Comparison of ENCODE assay signal across 26 cellular contexts in genomic region chr3:184581331-184582210, GRCh38. TPM values are rescaled to one million over a fixed set of nuclear protein-coding genes. Genes with fewer than 3 reads are reported as not detected.
DNase-seq lines count a peak whose midpoint lies in the region; ATAC-seq, FAIRE-seq and TF ChIP-seq lines count a peak whose summit lies in the region.
"Had no signal": no experiment of that assay in that cellular context is flagged by ENCODE, and none has a peak within 500 bp of the region (broad histone marks: within the 10 kb centered on the region; RNA-seq: fewer than 3 reads in every experiment).

No MANE protein-coding gene starts in this region.

- POLR2A ChIA-PET in Caco-2 (lab: Charles Lee), result no interaction called here

- H2AFZ ChIP-seq in astrocyte (ENCODE audit: low read depth, low read length), result no peak overlapping the region
- no peak overlapping the region for H2AFZ ChIP-seq in neural progenitor cell (replicated peaks)

- no peaks in the 10 kb centered on the region for H3K36me3 Mint-ChIP-seq in Caco-2 (ENCODE audit: insufficient read depth, unreplicated experiment)
- peaks cover 27% of the 10 kb centered on the region for H3K36me3 Mint-ChIP-seq in astrocyte (ENCODE audit: low read depth, unreplicated experiment)
- H3K36me3 Mint-ChIP-seq in neural progenitor cell, result peaks cover 23% of the 10 kb centered on the region
- H3K36me3 Mint-ChIP-seq: immature natural killer cell had no signal

- peak overlapping the region; percentile 91 for H3K27ac Mint-ChIP-seq in Caco-2 (ENCODE audit: unreplicated experiment)
- peak overlapping the region; percentile 34 for H3K27ac Mint-ChIP-seq in astrocyte (ENCODE audit: unreplicated experiment)
- H3K27ac Mint-ChIP-seq in neural progenitor cell, result peak overlapping the region; percentile 85
- H3K27ac Mint-ChIP-seq: activated naive CD4-positive, alpha-beta T cell treated with anti-CD3 and anti-CD28 coated beads for 36 hours; CD14-positive monocyte; HFFc6; immature natural killer cell had no signal

- H3F3A ChIP-seq in neural progenitor cell (ENCODE audit: low read depth), result peaks cover 28% of the 10 kb centered on the region

- no peak for FAIRE-seq in astrocyte (lab: Jason Lieb, UNC)
- FAIRE-seq: D721Med, GM19239 had no signal

- H3K27me3 Mint-ChIP-seq in Caco-2 (ENCODE audit: insufficient read depth, unreplicated experiment) (no peaks in the 10 kb centered on the region), astrocyte (ENCODE audit: low read depth, unreplicated experiment) (no peaks in the 10 kb centered on the region), neural progenitor cell (ENCODE audit: insufficient read depth, low read depth) (peaks cover 9% of the 10 kb centered on the region)

- no peak overlapping the region for H3K4me2 ChIP-seq in astrocyte (ENCODE audit: low read length)
- H3K4me2 ChIP-seq in neural progenitor cell, result peak overlapping the region; percentile 93

- H3K4me3 ChIP-seq in Caco-2 (ENCODE audit: low read depth, low read length) (no peak overlapping the region), astrocyte (ENCODE audit: insufficient read depth, low read depth, low read length) (no peak overlapping the region), neural progenitor cell (no peak overlapping the region)
- H3K4me3 ChIP-seq: MG63, skin epidermis, upper lobe of right lung had no signal

- H3K36me3 ChIP-seq in Caco-2 (ENCODE audit: control insufficient read depth, insufficient read depth, low read length) (no peaks in the 10 kb centered on the region), astrocyte (ENCODE audit: insufficient read depth, low read length) (no peaks in the 10 kb centered on the region), neural progenitor cell (no peaks in the 10 kb centered on the region)
- H3K36me3 ChIP-seq: MG63 had no signal

- H3K4me1 ChIP-seq in Caco-2, result peaks cover 31% of the 10 kb centered on the region
- H3K4me1 ChIP-seq in astrocyte (ENCODE audit: insufficient read depth, low read length), result peaks cover 11% of the 10 kb centered on the region
- peaks cover 28% of the 10 kb centered on the region for H3K4me1 ChIP-seq in neural progenitor cell

- TF ChIP-seq CTCF in Caco-2 (IDR thresholded peaks at IDR 0.05; ENCODE audit: insufficient read depth in 1 of 2, low read depth in 1 of 2, low read length in 1 of 2, severe bottlenecking in 1 of 2, unreplicated experiment in 1 of 2), result no peak
- TF ChIP-seq CTCF in astrocyte (IDR thresholded peaks at IDR 0.05; ENCODE audit: insufficient read depth, low read depth, low read length), result no peak
- no peak for TF ChIP-seq CTCF in neural progenitor cell (IDR thresholded peaks at IDR 0.05)

- H3K4me3 Mint-ChIP-seq in Caco-2 (ENCODE audit: unreplicated experiment), result peak overlapping the region; percentile 30
- peak overlapping the region; percentile 17 for H3K4me3 Mint-ChIP-seq in astrocyte (ENCODE audit: unreplicated experiment)
- H3K4me3 Mint-ChIP-seq in neural progenitor cell, result peak overlapping the region; percentile 85
- H3K4me3 Mint-ChIP-seq: activated naive CD4-positive, alpha-beta T cell treated with anti-CD3 and anti-CD28 coated beads for 36 hours; HFFc6 had no signal

- H3K9ac ChIP-seq in astrocyte (ENCODE audit: low read length) (no peak overlapping the region), neural progenitor cell (no peak overlapping the region)

- H3K9me3 Mint-ChIP-seq in Caco-2 (ENCODE audit: unreplicated experiment) (no peaks in the 10 kb centered on the region), astrocyte (ENCODE audit: unreplicated experiment) (no peaks in the 10 kb centered on the region), neural progenitor cell (no peaks in the 10 kb centered on the region)
- H3K9me3 Mint-ChIP-seq: activated naive CD4-positive, alpha-beta T cell treated with anti-CD3 and anti-CD28 coated beads for 36 hours; HFFc6; immature natural killer cell had no signal

- H3K79me2 ChIP-seq in astrocyte (ENCODE audit: insufficient read depth, low read length) (no peaks in the 10 kb centered on the region), neural progenitor cell (ENCODE audit: low read depth) (no peaks in the 10 kb centered on the region)

- H4K20me1 ChIP-seq in astrocyte (ENCODE audit: insufficient read depth, low read length), result no peaks in the 10 kb centered on the region
- no peaks in the 10 kb centered on the region for H4K20me1 ChIP-seq in neural progenitor cell (ENCODE audit: low read depth)

- H3K27ac ChIP-seq in astrocyte (ENCODE audit: low read depth, low read length) (no peak overlapping the region), neural progenitor cell (no peak overlapping the region)
- H3K27ac ChIP-seq: epithelial cell of prostate had no signal

- CTCF ChIA-PET in Caco-2 (lab: Charles Lee), result interaction anchor here (2.5 kb wide), 1 partner anchor 20 kb away, joined by 9 read pairs; the partner anchor contains the start of gene EPHB3

- intact Hi-C loops in Caco-2 (cut with micrococcal nuclease; ENCODE audit: unreplicated experiment), result no loop called here
- intact Hi-C loops in left colon (cut with DNase I, micrococcal nuclease), result no loop called here

- H3K4me1 Mint-ChIP-seq in Caco-2 (ENCODE audit: low read depth, unreplicated experiment) (peaks cover 26% of the 10 kb centered on the region), astrocyte (ENCODE audit: low read depth, unreplicated experiment) (peaks cover 33% of the 10 kb centered on the region), neural progenitor cell (peaks cover 48% of the 10 kb centered on the region)

- H3K27me3 ChIP-seq in Caco-2 (replicated peaks; ENCODE audit: control insufficient read depth, insufficient read depth, low read length) (no peaks in the 10 kb centered on the region), astrocyte (ENCODE audit: insufficient read depth, low read length) (no peaks in the 10 kb centered on the region), neural progenitor cell (peaks cover 45% of the 10 kb centered on the region)
- H3K27me3 ChIP-seq: MG63, upper lobe of right lung had no signal

- ATAC-seq in left colon, result peak; percentile 17
- ATAC-seq: upper lobe of right lung had no signal

- in situ Hi-C loops in KBM-7 (cut with MboI; ENCODE audit: low pct_unique_long_range_greater_than_20kb, low sequenced_read_pairs), result no loop called here

- BruUV-seq in Caco-2 (replicated peaks; lab: Mats Ljungman, UMichigan), result no TSS peak

- no peaks in the 10 kb centered on the region for H3K9me3 ChIP-seq in Caco-2
- no peaks in the 10 kb centered on the region for H3K9me3 ChIP-seq in astrocyte (ENCODE audit: insufficient read depth, low read depth, low read length)
- H3K9me3 ChIP-seq in neural progenitor cell (ENCODE audit: low read depth), result no peaks in the 10 kb centered on the region
- H3K9me3 ChIP-seq: left ventricle myocardium inferior, MG63, upper lobe of right lung had no signal

- DNase-seq in Caco-2, result peak; percentile 49 to 81
- DNase-seq in astrocyte (ENCODE audit: low read depth), result no peak
- DNase-seq in left colon, result no peak
- DNase-seq in neural progenitor cell (ENCODE audit: low spot score), result no peak
- no peak for DNase-seq in KBM-7
- DNase-seq in NCI-H1436 treated with DMSO at 0.1 percent for 48 hours (lab: John Stamatoyannopoulos, UW), result no peak
- no peak for DNase-seq in cerebellar cortex (ENCODE audit: low spot score)
- DNase-seq: activated CD4-positive, alpha-beta T cell treated with anti-CD3 and anti-CD28 coated beads for 48 hours; activated naive CD4-positive, alpha-beta T cell treated with anti-CD3 and anti-CD28 coated beads for 36 hours; activated T-cell treated with anti-CD3 and anti-CD28 coated beads, Interleukin-2, amount 50 U/mL, for 48 hours; central memory CD4-positive, alpha-beta T cell; HFFc6; immature natural killer cell; left ventricle myocardium inferior; MG63; NCI-H2081 treated with DMSO at 0.1 percent for 48 hours; stimulated activated CD4-positive, alpha-beta T cell treated with anti-CD3 and anti-CD28 coated beads, Interleukin-1b, Interleukin-23, amount 100 ng/mL, for 48 hours; upper lobe of right lung had no signal

RNA-seq across cellular contexts. Expression of gene EPHB3, which starts 20.0 kb away (rescaled TPM):
- total RNA-seq in Caco-2 (2022), result 5.6 and 6.9 TPM in 2 replicates
- total RNA-seq in astrocyte, result 17.2 and 27.0 TPM in 2 replicates
- total RNA-seq in left colon, result 10 to 100 TPM; 29.2 to 32.9 TPM
- 2.3 and 3.6 TPM in 2 replicates for total RNA-seq in neural progenitor cell (ENCODE audit: low replicate concordance)
- total RNA-seq: activated CD8-positive, alpha-beta memory T cell treated with anti-CD3 and anti-CD28 coated beads for 36 hours; activated naive CD4-positive, alpha-beta T cell treated with anti-CD3 and anti-CD28 coated beads for 36 hours; OCI-LY7; pulmonary artery endothelial cell had no signal

Comparison
In these comparisons a context has a peak if more than half of its experiments do, and no peak if none do; other contexts are left out.
1. DNase-seq: peak in Caco-2 (2 of 2); none in astrocyte (single experiment), left colon (0 of 2), neural progenitor cell (single experiment), KBM-7 (single experiment), NCI-H1436 treated with DMSO at 0.1 percent for 48 hours (single experiment) and cerebellar cortex (single experiment).
2. H3K27ac Mint-ChIP-seq: peak in every context shown above with its lines; median percentile 91 in Caco-2; 85 in neural progenitor cell; 34 in astrocyte.
3. H3K4me3 Mint-ChIP-seq: peak in every context shown above with its lines; median percentile 85 in neural progenitor cell; 30 in Caco-2; 17 in astrocyte.